In the genomic region with DNA sequence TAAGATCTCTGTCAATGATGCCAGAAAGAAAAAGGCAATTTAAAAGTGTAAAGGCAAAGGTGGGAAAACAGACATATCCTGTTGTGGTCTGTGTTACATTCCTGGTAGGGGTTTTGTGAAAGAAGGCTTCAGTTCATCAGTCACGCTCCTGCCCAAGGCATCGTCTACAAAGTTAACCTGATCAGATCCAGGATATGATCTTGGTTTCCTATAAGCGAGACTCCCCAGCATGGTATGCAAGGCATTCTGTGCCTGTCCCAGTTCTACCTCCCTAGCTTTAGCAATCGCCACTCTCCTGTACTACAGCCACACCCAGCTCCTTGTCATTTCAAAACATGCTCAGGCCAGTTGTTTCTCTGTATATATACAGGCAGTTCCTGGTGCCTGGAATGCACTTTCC, we compare ENCODE assay signal across 13 cellular contexts. TPM values are rescaled to one million over a fixed set of nuclear protein-coding genes. Genes with fewer than 3 reads are reported as not detected.
DNase-seq lines count a peak whose midpoint lies in the region; ATAC-seq and TF ChIP-seq lines count a peak whose summit lies in the region.
"Had no signal": no experiment of that assay in that cellular context is flagged by ENCODE, and none has a peak within 500 bp of the region (broad histone marks: within the 10 kb centered on the region; RNA-seq: fewer than 3 reads in every experiment).

No MANE protein-coding gene starts in this region.

- no peak for TF ChIP-seq POLR2A in esophagus squamous epithelium (IDR thresholded peaks at IDR 0.05)

- DNase-seq in Daoy (ENCODE audit: low read depth), result peak; percentile 65
- DNase-seq in RWPE1 (ENCODE audit: low spot score), result peak; percentile 95
- DNase-seq in esophagus squamous epithelium (lab: John Stamatoyannopoulos, UW), result no peak
- DNase-seq in mesothelial cell of epicardium (ENCODE audit: low spot score in 2 of 2, unreplicated experiment in 2 of 2), result no peak
- DNase-seq in COLO668 (lab: John Stamatoyannopoulos, UW; ENCODE audit: unreplicated experiment), result no peak
- DNase-seq in NCI-H524 (lab: John Stamatoyannopoulos, UW), result no peak
- DNase-seq in activated naive CD4-positive, alpha-beta T cell treated with anti-CD3 and anti-CD28 coated beads, Interleukin-2, amount 50 U/mL, for 16 hours, result no peak
- DNase-seq in stimulated activated naive CD8-positive, alpha-beta T cell treated with anti-CD3 and anti-CD28 coated beads, Interleukin-15, amount 100 ng/mL, for 72 hours, result no peak
- DNase-seq: caudate nucleus; NCI-H1092; stimulated activated CD4-positive, alpha-beta T cell treated with anti-CD3 and anti-CD28 coated beads, Interleukin-4, amount 100 ng/mL, for 24 hours had no signal

- POLR2A ChIA-PET in RWPE1 (lab: Yijun Ruan, JAX; ENCODE audit: low non-redundant PET), result no interaction called here

- no peaks in the 10 kb centered on the region for H3K36me3 Mint-ChIP-seq in mesothelial cell of epicardium
- H3K36me3 Mint-ChIP-seq: activated naive CD4-positive, alpha-beta T cell treated with anti-CD3 and anti-CD28 coated beads, Interleukin-2, amount 50 U/mL, for 72 hours had no signal

- no peaks in the 10 kb centered on the region for H3K9me3 ChIP-seq in esophagus squamous epithelium
- H3K9me3 ChIP-seq: right atrium auricular region had no signal

- CTCF ChIA-PET in RWPE1 (lab: Yijun Ruan, JAX), result interaction anchor here (0.5 to 1.0 kb wide), 3 partner anchors 46 to 347 kb away, joined by 3 read pairs; no protein-coding TSS in a partner anchor

- H3K9me3 Mint-ChIP-seq in mesothelial cell of epicardium, result no peaks in the 10 kb centered on the region
- H3K9me3 Mint-ChIP-seq in stimulated activated naive CD8-positive, alpha-beta T cell treated with anti-CD3 and anti-CD28 coated beads, Interleukin-15, amount 100 ng/mL, for 72 hours, result peaks cover 4 to 18% of the 10 kb centered on the region in 2 donors

- ATAC-seq in stimulated activated naive CD8-positive, alpha-beta T cell treated with anti-CD3 and anti-CD28 coated beads, Interleukin-15, amount 100 ng/mL, for 72 hours, result no peak
- ATAC-seq: activated naive CD4-positive, alpha-beta T cell treated with anti-CD3 and anti-CD28 coated beads, Interleukin-2, amount 50 U/mL, for 72 hours had no signal

- H3K4me1 Mint-ChIP-seq in mesothelial cell of epicardium, result peaks cover 23% of the 10 kb centered on the region
- H3K4me1 Mint-ChIP-seq in stimulated activated naive CD8-positive, alpha-beta T cell treated with anti-CD3 and anti-CD28 coated beads, Interleukin-15, amount 100 ng/mL, for 72 hours, result no peaks in the 10 kb centered on the region

- H3K27ac Mint-ChIP-seq in mesothelial cell of epicardium, result peak overlapping the region; percentile 61
- no peak overlapping the region for H3K27ac Mint-ChIP-seq in stimulated activated naive CD8-positive, alpha-beta T cell treated with anti-CD3 and anti-CD28 coated beads, Interleukin-15, amount 100 ng/mL, for 72 hours
- H3K27ac Mint-ChIP-seq: activated naive CD4-positive, alpha-beta T cell treated with anti-CD3 and anti-CD28 coated beads, Interleukin-2, amount 50 U/mL, for 72 hours had no signal

- H3K27me3 Mint-ChIP-seq in mesothelial cell of epicardium (ENCODE audit: low read depth), result no peaks in the 10 kb centered on the region
- H3K27me3 Mint-ChIP-seq in stimulated activated naive CD8-positive, alpha-beta T cell treated with anti-CD3 and anti-CD28 coated beads, Interleukin-15, amount 100 ng/mL, for 72 hours, result peaks cover 12% of the 10 kb centered on the region

- no peaks in the 10 kb centered on the region for H3K36me3 ChIP-seq in esophagus squamous epithelium
- H3K36me3 ChIP-seq: right atrium auricular region had no signal

- no peak overlapping the region for H3K4me3 ChIP-seq in esophagus squamous epithelium
- H3K4me3 ChIP-seq: right atrium auricular region had no signal

- H3K27ac ChIP-seq in RWPE1 (peak overlapping the region; percentile 80; the same call in 1 of the 2 replicates), esophagus squamous epithelium (peak overlapping the region; percentile 17 to 83 (median 51))
- H3K27ac ChIP-seq: right atrium auricular region had no signal

- H3K4me1 ChIP-seq in esophagus squamous epithelium, result peaks cover 5 to 34% (median 17%) of the 10 kb centered on the region in 3 donors

- intact Hi-C loops in esophagus squamous epithelium (cut with DNase I), result no loop called here

- no peaks in the 10 kb centered on the region for H3K27me3 ChIP-seq in esophagus squamous epithelium
- H3K27me3 ChIP-seq: right atrium auricular region had no signal

- H3K4me3 Mint-ChIP-seq in mesothelial cell of epicardium, result no peak overlapping the region
- no peak overlapping the region for H3K4me3 Mint-ChIP-seq in stimulated activated naive CD8-positive, alpha-beta T cell treated with anti-CD3 and anti-CD28 coated beads, Interleukin-15, amount 100 ng/mL, for 72 hours

- WGBS in esophagus squamous epithelium, 2 donors, result 18 to 57% methylated on average over 4 of the region's 4 CpGs

- no peak for TF ChIP-seq CTCF in RWPE1 (conservative IDR thresholded peaks at IDR 0.05; ENCODE audit: low read depth)
- TF ChIP-seq CTCF in esophagus squamous epithelium (IDR thresholded peaks at IDR 0.05), result no peak
- no peak for TF ChIP-seq CTCF in mesothelial cell of epicardium (IDR thresholded peaks at IDR 0.05; ENCODE audit: unreplicated experiment)

RNA-seq across cellular contexts. Expression of gene PTPN3, which starts 58.0 kb away (rescaled TPM):
- total RNA-seq in Daoy (2014; rRNA removed; shearing (Covaris generic)), result 10.4 and 25.4 TPM in 2 replicates
- total RNA-seq in esophagus squamous epithelium, result 10 to 100 TPM; 11.8 to 21.6 (median 14.1) TPM
- total RNA-seq in mesothelial cell of epicardium, result 6.2 to 7.5 TPM (median 6.8 TPM) in 3 replicates

Comparison
In these comparisons a context has a peak if more than half of its experiments do, and no peak if none do; other contexts are left out.
1. DNase-seq: peak in Daoy (single experiment) and RWPE1 (single experiment); none in esophagus squamous epithelium (single experiment), mesothelial cell of epicardium (0 of 2), COLO668 (single experiment), NCI-H524 (0 of 2), activated naive CD4-positive, alpha-beta T cell treated with anti-CD3 and anti-CD28 coated beads, Interleukin-2, amount 50 U/mL, for 16 hours (single experiment) and stimulated activated naive CD8-positive, alpha-beta T cell treated with anti-CD3 and anti-CD28 coated beads, Interleukin-15, amount 100 ng/mL, for 72 hours (0 of 2).